ENCODE assay signal across 21 cellular contexts in genomic region chr5:7795311-7795710, GRCh38. TPM values are rescaled to one million over a fixed set of nuclear protein-coding genes. Genes with fewer than 3 reads are reported as not detected.
A peak's percentile ranks its signal among the peaks of the same experiment; 100 is the strongest.
DNase-seq lines count a peak whose midpoint lies in the region; ATAC-seq and TF ChIP-seq lines count a peak whose summit lies in the region.
"Had no signal": no experiment of that assay in that cellular context is flagged by ENCODE, and none has a peak within 500 bp of the region (broad histone marks: within the 10 kb centered on the region; RNA-seq: fewer than 3 reads in every experiment).

No MANE protein-coding gene starts in this region.

- TF ChIP-seq CTCF in dorsolateral prefrontal cortex (IDR thresholded peaks at IDR 0.05 in 54 of 56, conservative IDR thresholded peaks at IDR 0.05 in 2 of 56; ENCODE audit: low read depth in 1 of 56, partially characterized antibody in 56 of 56), result no peak

- intact Hi-C loops in dorsolateral prefrontal cortex (cut with DNase I), result no loop called here

- H3K27ac ChIP-seq in angular gyrus (ENCODE audit: low read depth, low read length) (peak overlapping the region; percentile 79), dorsolateral prefrontal cortex (peak overlapping the region in 48 of 59 donors; percentile 8 to 92 (median 77)), substantia nigra (ENCODE audit: low read depth, low read length, poor library complexity, severe bottlenecking) (no peak overlapping the region)

- peak in 6 of 10 donors; percentile 37 to 71 (median 54) for DNase-seq in dorsolateral prefrontal cortex
- DNase-seq in midbrain (lab: John Stamatoyannopoulos, UW), result peak; percentile 35
- peak in 29 of 49 donors; percentile 7 to 76 (median 30) for DNase-seq in substantia nigra (lab: John Stamatoyannopoulos, UW)
- no peak for DNase-seq in stimulated activated naive CD4-positive, alpha-beta T cell (lab: John Stamatoyannopoulos, UW)
- DNase-seq in NK-92 treated with Interleukin-12 subunit alpha and Interleukin-12 subunit beta, amount 100 ng/mL, for 24 hours (lab: John Stamatoyannopoulos, UW), result no peak
- no peak for DNase-seq in germinal center (ENCODE audit: low spot score)
- DNase-seq: DMS 273 treated with DMSO at 0.1 percent for 48 hours, GDM1, HCEC 1CT, Kasumi-1, NCI-H1092 treated with DMSO at 0.1 percent for 48 hours, NCI-H146, NCI-H2029 treated with DMSO at 0.1 percent for 48 hours, NCI-H2171, NCI-H446 treated with DMSO at 0.1 percent for 48 hours, NCI-H69, Right ventricle myocardium superior had no signal

- no peak for ATAC-seq in HG02678 (IDR thresholded peaks at IDR 0.05; ENCODE audit: unreplicated experiment)

- H3K4me3 ChIP-seq in dorsolateral prefrontal cortex, result no peak overlapping the region

- no peaks in the 10 kb centered on the region for H3K27me3 ChIP-seq in dorsolateral prefrontal cortex

RNA-seq across cellular contexts. Expression of gene CFAP90, which starts 55.6 kb away (rescaled TPM):
- 10 to 100 TPM in 10 of 120 experiments, 1 to 10 TPM in 110; 2.5 to 20.4 (median 6.8) TPM for total RNA-seq in dorsolateral prefrontal cortex
- total RNA-seq: Daoy, OCI-LY7, Right ventricle myocardium superior had no signal

Comparison
In these comparisons a context has a peak if more than half of its experiments do, and no peak if none do; other contexts are left out.
1. DNase-seq: peak in dorsolateral prefrontal cortex (6 of 10), midbrain (single experiment) and substantia nigra (29 of 49); none in stimulated activated naive CD4-positive, alpha-beta T cell (0 of 6), NK-92 treated with Interleukin-12 subunit alpha and Interleukin-12 subunit beta, amount 100 ng/mL, for 24 hours (single experiment) and germinal center (single experiment).